9 cellular contexts compared by ENCODE assay signal in the genomic region with DNA sequence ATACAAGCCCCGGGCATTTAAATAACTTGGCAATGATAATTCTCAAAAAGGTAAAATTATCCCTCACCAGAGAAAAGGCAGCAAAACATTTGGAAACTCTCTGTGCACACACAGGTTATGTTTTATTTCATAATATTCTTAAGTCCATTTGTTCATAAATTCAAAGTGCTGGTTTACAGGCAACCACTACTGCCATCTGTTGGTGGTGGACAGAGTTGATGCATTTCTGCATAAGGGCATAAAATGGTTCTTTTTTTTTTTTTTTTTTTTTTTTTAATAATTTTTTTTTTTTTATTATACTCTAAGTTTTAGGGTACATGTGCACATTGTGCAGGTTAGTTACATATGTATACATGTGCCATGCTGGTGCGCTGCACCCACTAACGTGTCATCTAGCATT. TPM values are rescaled to one million over a fixed set of nuclear protein-coding genes. Genes with fewer than 3 reads are reported as not detected.
DNase-seq lines count a peak whose midpoint lies in the region; ATAC-seq and TF ChIP-seq lines count a peak whose summit lies in the region.
"Had no signal": no experiment of that assay in that cellular context is flagged by ENCODE, and none has a peak within 500 bp of the region (broad histone marks: within the 10 kb centered on the region; RNA-seq: fewer than 3 reads in every experiment).

No MANE protein-coding gene starts in this region.

- peaks cover 2% of the 10 kb centered on the region for H3K27me3 Mint-ChIP-seq in activated T-cell treated with anti-CD3 and anti-CD28 coated beads, Interleukin-2, amount 50 U/mL, for 24 hours
- peaks cover 0 to 2% (median 2%) of the 10 kb centered on the region in 3 donors for H3K27me3 Mint-ChIP-seq in immature natural killer cell (ENCODE audit: low read depth in 3 of 3)

- in situ Hi-C loops in transverse colon (cut with MboI; ENCODE audit: low pct_ligation_motif_present in 1 of 4, low pct_unique_long_range_greater_than_20kb in 1 of 4, low sequenced_read_pairs in 3 of 4), result no loop called here

- H3K4me3 ChIP-seq in transverse colon, result no peak overlapping the region

- no peak overlapping the region for H3K4me3 Mint-ChIP-seq in activated T-cell treated with anti-CD3 and anti-CD28 coated beads, Interleukin-2, amount 50 U/mL, for 24 hours
- H3K4me3 Mint-ChIP-seq in immature natural killer cell, result no peak overlapping the region

- DNase-seq in activated T-cell treated with anti-CD3 and anti-CD28 coated beads for 1 hour (ENCODE audit: low read depth) (peak; percentile 8), NOMO-1 treated with dmso at 0.1 percent for 144 hours (lab: John Stamatoyannopoulos, UW; ENCODE audit: unreplicated experiment) (peak; percentile 28), amniotic stem cell (lab: John Stamatoyannopoulos, UW) (peak; percentile 19), left lobe of liver (ENCODE audit: low spot score) (no peak), transverse colon (peak; percentile 13), occipital lobe (lab: John Stamatoyannopoulos, UW) (no peak), immature natural killer cell (no peak)
- DNase-seq in activated T-cell treated with anti-CD3 and anti-CD28 coated beads, Interleukin-2, amount 50 U/mL, for 24 hours, result no peak

- ATAC-seq in left lobe of liver, result peak; percentile 50

- intact Hi-C loops in transverse colon (cut with DNase I; ENCODE audit: low total_unique reads), result no loop called here

- H3K36me3 ChIP-seq in transverse colon, result no peaks in the 10 kb centered on the region

- peaks cover 16% of the 10 kb centered on the region for H3K4me1 Mint-ChIP-seq in activated T-cell treated with anti-CD3 and anti-CD28 coated beads, Interleukin-2, amount 50 U/mL, for 24 hours (ENCODE audit: low read depth)
- H3K4me1 Mint-ChIP-seq in immature natural killer cell, result no peaks in the 10 kb centered on the region

- H3K4me1 ChIP-seq in transverse colon, result no peaks in the 10 kb centered on the region

- no peaks in the 10 kb centered on the region for H3K9me3 ChIP-seq in transverse colon

- no peak for TF ChIP-seq POLR2A in transverse colon (IDR thresholded peaks at IDR 0.05)

- H3K9me3 Mint-ChIP-seq in activated T-cell treated with anti-CD3 and anti-CD28 coated beads, Interleukin-2, amount 50 U/mL, for 24 hours, result peaks cover 6% of the 10 kb centered on the region
- H3K9me3 Mint-ChIP-seq in immature natural killer cell, result peaks cover 0 to 4% (median 0%) of the 10 kb centered on the region in 6 donors

- no peak for TF ChIP-seq EP300 in transverse colon (IDR thresholded peaks at IDR 0.05; ENCODE audit: low read depth)

- TF ChIP-seq CTCF in transverse colon (IDR thresholded peaks at IDR 0.05), result peak; percentile 26 to 43 (median 37)

- no peak overlapping the region for H3K27ac Mint-ChIP-seq in activated T-cell treated with anti-CD3 and anti-CD28 coated beads, Interleukin-2, amount 50 U/mL, for 24 hours
- H3K27ac Mint-ChIP-seq in immature natural killer cell, result no peak overlapping the region

- H3K27me3 ChIP-seq in transverse colon, result no peaks in the 10 kb centered on the region

- peaks cover 8% of the 10 kb centered on the region for H3K36me3 Mint-ChIP-seq in activated T-cell treated with anti-CD3 and anti-CD28 coated beads, Interleukin-2, amount 50 U/mL, for 24 hours (ENCODE audit: low read depth)
- H3K36me3 Mint-ChIP-seq in immature natural killer cell, result no peaks in the 10 kb centered on the region

- 86 to 100% methylated on average over 1 of the region's 3 CpGs for WGBS in transverse colon (ENCODE audit: low coverage in 1 of 2), 2 donors

- H3K27ac ChIP-seq in transverse colon, result no peak overlapping the region

RNA-seq across cellular contexts. Expression of gene IL21, which starts 31.5 kb away (rescaled TPM):
- total RNA-seq in left lobe of liver (not detected), transverse colon (under 1 TPM in 1 of 4 donors, not detected in 3; 0.16 TPM), occipital lobe (not detected)
- polyA plus RNA-seq in immature natural killer cell, result not detected
- total RNA-seq: subcutaneous adipose tissue had no signal

Comparison
In these comparisons a context has a peak if more than half of its experiments do, and no peak if none do; other contexts are left out.
1. DNase-seq: peak in activated T-cell treated with anti-CD3 and anti-CD28 coated beads for 1 hour (single experiment), NOMO-1 treated with dmso at 0.1 percent for 144 hours (single experiment), amniotic stem cell (single experiment) and transverse colon (single experiment); none in activated T-cell treated with anti-CD3 and anti-CD28 coated beads, Interleukin-2, amount 50 U/mL, for 24 hours (single experiment), left lobe of liver (single experiment), occipital lobe (single experiment) and immature natural killer cell (0 of 3).